Comparison of ENCODE assay signal across 22 cellular contexts in genomic region chr12:89571481-89572190, GRCh38. TPM values are rescaled to one million over a fixed set of nuclear protein-coding genes. Genes with fewer than 3 reads are reported as not detected.
DNase-seq lines count a peak whose midpoint lies in the region; ATAC-seq, FAIRE-seq and TF ChIP-seq lines count a peak whose summit lies in the region.
"Had no signal": no experiment of that assay in that cellular context is flagged by ENCODE, and none has a peak within 500 bp of the region (broad histone marks: within the 10 kb centered on the region; RNA-seq: fewer than 3 reads in every experiment).

No MANE protein-coding gene starts in this region.

- no TSS peak for BruUV-seq in A673 (replicated peaks; lab: Mats Ljungman, UMichigan)

- H3K9me3 ChIP-seq in A673 (ENCODE audit: low read depth, low read length, poor library complexity, severe bottlenecking) (no peaks in the 10 kb centered on the region), GM23248 (ENCODE audit: low read depth) (no peaks in the 10 kb centered on the region), SK-N-MC (ENCODE audit: low read depth, low read length) (no peaks in the 10 kb centered on the region)
- H3K9me3 ChIP-seq: Caco-2, prostate gland, stomach had no signal

- H3K4me1 ChIP-seq in A673 (ENCODE audit: insufficient read depth, low read length, poor library complexity, severe bottlenecking) (peaks cover 53% of the 10 kb centered on the region), GM23248 (ENCODE audit: insufficient read depth) (peaks cover 61% of the 10 kb centered on the region)
- H3K4me1 ChIP-seq: prostate gland, stomach had no signal

- H3K79me2 ChIP-seq in GM23248 (ENCODE audit: insufficient read depth): no peaks in the 10 kb centered on the region

- no peak for FAIRE-seq in RCC 7860 (lab: Jason Lieb, UNC)
- FAIRE-seq: GM12892, urothelium cell line had no signal

- H3K36me3 ChIP-seq in A673 (ENCODE audit: insufficient read depth, low read length, poor library complexity, severe bottlenecking) (no peaks in the 10 kb centered on the region), GM23248 (ENCODE audit: low read depth) (no peaks in the 10 kb centered on the region), SK-N-MC (ENCODE audit: insufficient read depth, low read length) (no peaks in the 10 kb centered on the region)
- H3K36me3 ChIP-seq: cardiac muscle cell, prostate gland, stomach had no signal

- in situ Hi-C loops in GM23248 (cut with MboI): no loop called here

- H2AFZ ChIP-seq in GM23248: no peak overlapping the region
- H2AFZ ChIP-seq: GM23338 had no signal

- 14 to 16% methylated on average over 4 of the region's 4 CpGs for WGBS in GM23248 (ENCODE audit: low coverage in 1 of 2, low lambda C conversion rate in 2 of 2, missing lambda C conversion rate in 2 of 2), 2 experiments

- H3K27me3 ChIP-seq in A673 (replicated peaks; ENCODE audit: insufficient read depth, low read depth, low read length, poor library complexity): no peaks in the 10 kb centered on the region
- no peaks in the 10 kb centered on the region for H3K27me3 ChIP-seq in GM23248 (replicated peaks; ENCODE audit: insufficient read depth)
- H3K27me3 ChIP-seq: cardiac muscle cell, stomach had no signal

- peaks cover 66% of the 10 kb centered on the region for H3F3A ChIP-seq in GM23248 (ENCODE audit: insufficient read depth)

- no peaks in the 10 kb centered on the region for H3K9me2 ChIP-seq in GM23248 (ENCODE audit: insufficient read depth)

- H4K20me1 ChIP-seq in GM23248 (ENCODE audit: insufficient read depth): no peaks in the 10 kb centered on the region

- intact Hi-C loops in A673 (cut with micrococcal nuclease; ENCODE audit: unreplicated experiment) (no loop called here), Right ventricle myocardium superior (cut with DNase I) (no loop called here), left cardiac atrium (cut with DNase I) (no loop called here)

- DNase-seq in A673 (ENCODE audit: low spot score) (peak; percentile 62), GM23248 (peak; percentile 81), SK-N-MC (ENCODE audit: low read depth, low spot score) (peak; percentile 55), fibroblast of pulmonary artery (ENCODE audit: low read depth) (peak; percentile 42), Right ventricle myocardium superior (no peak), left cardiac atrium (no peak), RCC 7860 (ENCODE audit: low spot score) (no peak), NCI-H226 (no peak)
- DNase-seq: ACHN; activated T-cell treated with anti-CD3 and anti-CD28 coated beads, Interleukin-2, amount 50 U/mL, for 24 hours; Caco-2; effector CD8-positive, alpha-beta T cell; NCI-H1694 treated with DMSO at 0.1 percent for 48 hours; NCI-H510A; stomach had no signal

- no peak for TF ChIP-seq CTCF in A673 (conservative IDR thresholded peaks at IDR 0.05; ENCODE audit: low read depth, low read length)
- TF ChIP-seq CTCF in fibroblast of pulmonary artery (IDR thresholded peaks at IDR 0.05; ENCODE audit: low read length, missing control alignments): no peak

- POLR2A ChIA-PET in A673 (lab: Charles Lee; ENCODE audit: low non-redundant PET): no interaction called here

- H3K4me3 ChIP-seq in A673 (ENCODE audit: low read depth, low read length, poor library complexity, severe bottlenecking) (no peak overlapping the region), GM23248 (peak overlapping the region; percentile 12; the same call in 1 of the 2 replicates), SK-N-MC (no peak overlapping the region), fibroblast of pulmonary artery (replicated peaks; ENCODE audit: low read depth, low read length) (no peak overlapping the region)
- H3K4me3 ChIP-seq: cardiac muscle cell, GM23338, lung, prostate gland, stomach had no signal

- peak overlapping the region; percentile 71 for H3K4me2 ChIP-seq in GM23248 (ENCODE audit: unreplicated experiment)
- H3K4me2 ChIP-seq: GM23338 had no signal

- no peak for ATAC-seq in Right ventricle myocardium superior (ENCODE audit: poor library complexity)
- no peak for ATAC-seq in left cardiac atrium
- ATAC-seq: GM23338; natural killer cell treated with Interleukin-12 subunit alpha and Interleukin-12 subunit beta and Interleukin-15 and Interleukin-18, amount 100 ng/mL, for 72 hours had no signal

- CTCF ChIA-PET in A673 (lab: Charles Lee): interaction anchor here (1.0 kb wide), 1 partner anchor 28 kb away, joined by 3 read pairs; no protein-coding TSS in a partner anchor

- no peak overlapping the region for H3K27ac ChIP-seq in A673 (ENCODE audit: low read depth, low read length, poor library complexity, severe bottlenecking)
- peak overlapping the region; percentile 53 for H3K27ac ChIP-seq in GM23248
- H3K27ac ChIP-seq in SK-N-MC: no peak overlapping the region
- H3K27ac ChIP-seq: cardiac muscle cell, prostate gland, stomach had no signal

- H3K9ac ChIP-seq in GM23248: no peak overlapping the region
- no peak overlapping the region for H3K9ac ChIP-seq in SK-N-MC (ENCODE audit: insufficient read length)

RNA-seq across cellular contexts. Expression of gene POC1B, which starts 45.8 kb away (rescaled TPM):
- total RNA-seq in A673 (2021) (30.8 and 33.8 TPM in 2 replicates), Right ventricle myocardium superior (7.0 TPM), left cardiac atrium (10 to 100 TPM in 1 of 2 donors, 1 to 10 TPM in 1; 8.0 to 10.8 TPM)
- 8.3 and 16.8 TPM in 2 replicates for total RNA-seq in GM23248 (2014; rRNA removed; shearing (Covaris generic))
- polyA plus RNA-seq in GM23248 (2016; fragmentation: Nextera tagmentation; extraction: Ambion mirVana): 14.5 and 15.0 TPM in 2 replicates

RNA-seq across cellular contexts. Expression of gene GALNT4, which starts 47.0 kb away (rescaled TPM):
- total RNA-seq in A673 (2021): 13.2 and 14.3 TPM in 2 replicates
- 6.4 and 10.6 TPM in 2 replicates for total RNA-seq in GM23248 (2014; rRNA removed; shearing (Covaris generic))
- 6.4 and 7.3 TPM in 2 replicates for polyA plus RNA-seq in GM23248 (2016; fragmentation: Nextera tagmentation; extraction: Ambion mirVana)
- 2.2 TPM for total RNA-seq in Right ventricle myocardium superior
- total RNA-seq in left cardiac atrium: 1 to 10 TPM; 4.2 to 4.3 TPM

Comparison
In these comparisons a context has a peak if more than half of its experiments do, and no peak if none do; other contexts are left out.
1. DNase-seq: peak in A673 (single experiment), GM23248 (single experiment), SK-N-MC (single experiment) and fibroblast of pulmonary artery (single experiment); none in Right ventricle myocardium superior (single experiment), left cardiac atrium (single experiment), RCC 7860 (single experiment) and NCI-H226 (single experiment).